In genomic region chr9:5388026-5388806, GRCh38 we compare ENCODE assay signal across 20 cellular contexts. TPM values are rescaled to one million over a fixed set of nuclear protein-coding genes. Genes with fewer than 3 reads are reported as not detected.
DNase-seq lines count a peak whose midpoint lies in the region; ATAC-seq and TF ChIP-seq lines count a peak whose summit lies in the region.
"Had no signal": no experiment of that assay in that cellular context is flagged by ENCODE, and none has a peak within 500 bp of the region (broad histone marks: within the 10 kb centered on the region; RNA-seq: fewer than 3 reads in every experiment).

No MANE protein-coding gene starts in this region.

- no peaks in the 10 kb centered on the region for H3K27me3 ChIP-seq in adipocyte (replicated peaks; ENCODE audit: control insufficient read depth, insufficient read depth, low read length)
- H3K27me3 ChIP-seq in gastroesophageal sphincter: no peaks in the 10 kb centered on the region
- H3K27me3 ChIP-seq: breast epithelium, gastrocnemius medialis, tibial artery had no signal

- intact Hi-C loops in left ventricle myocardium superior (cut with micrococcal nuclease): no loop called here

- H3K9me3 Mint-ChIP-seq in activated T-cell treated with anti-CD3 and anti-CD28 coated beads, Interleukin-2, amount 50 U/mL, for 24 hours: no peaks in the 10 kb centered on the region
- H3K9me3 Mint-ChIP-seq: naive B cell had no signal

- ATAC-seq in gastroesophageal sphincter (no peak), left ventricle myocardium superior (no peak)
- ATAC-seq: gastrocnemius medialis had no signal

- no peak for TF ChIP-seq CTCF in gastroesophageal sphincter (IDR thresholded peaks at IDR 0.05)

- H3K4me3 ChIP-seq in adipocyte (ENCODE audit: low read length): no peak overlapping the region
- H3K4me3 ChIP-seq in gastroesophageal sphincter: no peak overlapping the region
- H3K4me3 ChIP-seq: breast epithelium, gastrocnemius medialis, PC-9, tibial artery had no signal

- no peak for TF ChIP-seq EP300 in gastroesophageal sphincter (IDR thresholded peaks at IDR 0.05)

- H3K9ac ChIP-seq in adipocyte (ENCODE audit: low read length): no peak overlapping the region

- H3K36me3 Mint-ChIP-seq in activated T-cell treated with anti-CD3 and anti-CD28 coated beads, Interleukin-2, amount 50 U/mL, for 24 hours (ENCODE audit: low read depth): no peaks in the 10 kb centered on the region
- H3K36me3 Mint-ChIP-seq: naive B cell had no signal

- no peak overlapping the region for H3K4me3 Mint-ChIP-seq in activated T-cell treated with anti-CD3 and anti-CD28 coated beads, Interleukin-2, amount 50 U/mL, for 24 hours

- no peaks in the 10 kb centered on the region for H3K27me3 Mint-ChIP-seq in activated T-cell treated with anti-CD3 and anti-CD28 coated beads, Interleukin-2, amount 50 U/mL, for 24 hours
- H3K27me3 Mint-ChIP-seq: naive B cell had no signal

- WGBS in gastroesophageal sphincter (ENCODE audit: low coverage in 1 of 2), 2 donors: 76 to 90% methylated on average over 5 of the region's 5 CpGs

- no peak for TF ChIP-seq POLR2A in gastroesophageal sphincter (IDR thresholded peaks at IDR 0.05)

- peak; percentile 66 for DNase-seq in EH (ENCODE audit: low read depth)
- DNase-seq in MV-4-11 (lab: John Stamatoyannopoulos, UW): peak; percentile 89
- DNase-seq in adipocyte (ENCODE audit: low read depth): peak; percentile 8
- DNase-seq in kidney tubule cell (ENCODE audit: low spot score): peak; percentile 60
- no peak for DNase-seq in activated T-cell treated with anti-CD3 and anti-CD28 coated beads, Interleukin-2, amount 50 U/mL, for 24 hours
- DNase-seq in left ventricle myocardium superior: no peak
- no peak for DNase-seq in NCI-H1930 (lab: John Stamatoyannopoulos, UW)
- DNase-seq: activated effector memory CD4-positive, alpha-beta T cell treated with Interleukin-2 at 50 U/mL for 16 hours; DMS153; effector CD4-positive, alpha-beta T cell; gastrocnemius medialis; naive B cell; NCI-H1092 treated with DMSO at 0.1 percent for 48 hours; PC-9; stimulated activated CD4-positive, alpha-beta T cell treated with anti-CD3 and anti-CD28 coated beads, Interleukin-2, amount 100 ng/mL, for 24 hours; tibial artery had no signal

- H3K9me3 ChIP-seq in adipocyte (ENCODE audit: control insufficient read depth, low read length): no peaks in the 10 kb centered on the region
- H3K9me3 ChIP-seq in gastroesophageal sphincter: no peaks in the 10 kb centered on the region
- H3K9me3 ChIP-seq: breast epithelium, gastrocnemius medialis, tibial artery had no signal

- H3K27ac Mint-ChIP-seq in activated T-cell treated with anti-CD3 and anti-CD28 coated beads, Interleukin-2, amount 50 U/mL, for 24 hours: no peak overlapping the region

- H3K27ac ChIP-seq in gastroesophageal sphincter: no peak overlapping the region
- H3K27ac ChIP-seq: breast epithelium, gastrocnemius medialis, PC-9, tibial artery had no signal

- H3K36me3 ChIP-seq in adipocyte (ENCODE audit: control insufficient read depth, insufficient read depth, low read length, severe bottlenecking) (no peaks in the 10 kb centered on the region), gastroesophageal sphincter (peaks cover 0 to 6% of the 10 kb centered on the region in 2 donors)
- H3K36me3 ChIP-seq: breast epithelium, gastrocnemius medialis, tibial artery had no signal

- peaks cover 26% of the 10 kb centered on the region for H3K4me1 Mint-ChIP-seq in activated T-cell treated with anti-CD3 and anti-CD28 coated beads, Interleukin-2, amount 50 U/mL, for 24 hours (ENCODE audit: low read depth)

- H3K4me1 ChIP-seq in adipocyte (ENCODE audit: control insufficient read depth, insufficient read depth, low read length): peaks cover 14% of the 10 kb centered on the region
- H3K4me1 ChIP-seq in gastroesophageal sphincter: peaks cover 0 to 8% (median 0%) of the 10 kb centered on the region in 3 donors
- H3K4me1 ChIP-seq: breast epithelium, tibial artery had no signal

RNA-seq across cellular contexts. Expression of gene RLN1, which starts 48.5 kb away (rescaled TPM):
- total RNA-seq in gastroesophageal sphincter (not detected), left ventricle myocardium superior (0.35 TPM)
- total RNA-seq: gastrocnemius medialis, kidney epithelial cell, pulmonary artery endothelial cell had no signal

RNA-seq across cellular contexts. Expression of gene PLGRKT, which starts 49.5 kb away (rescaled TPM):
- 10 to 100 TPM in 3 of 4 donors, 1 to 10 TPM in 1; 8.8 to 22.6 (median 13.3) TPM for total RNA-seq in gastroesophageal sphincter
- total RNA-seq in left ventricle myocardium superior: 41.6 TPM

Comparison
In these comparisons a context has a peak if more than half of its experiments do, and no peak if none do; other contexts are left out.
1. DNase-seq: peak in EH (single experiment), MV-4-11 (single experiment), adipocyte (single experiment) and kidney tubule cell (single experiment); none in activated T-cell treated with anti-CD3 and anti-CD28 coated beads, Interleukin-2, amount 50 U/mL, for 24 hours (single experiment), left ventricle myocardium superior (single experiment) and NCI-H1930 (0 of 2).